15 cellular contexts compared by ENCODE assay signal in genomic region chr15:101210058-101210457, GRCh38. TPM values are rescaled to one million over a fixed set of nuclear protein-coding genes. Genes with fewer than 3 reads are reported as not detected.
DNase-seq lines count a peak whose midpoint lies in the region; ATAC-seq and TF ChIP-seq lines count a peak whose summit lies in the region.
"Had no signal": no experiment of that assay in that cellular context is flagged by ENCODE, and none has a peak within 500 bp of the region (broad histone marks: within the 10 kb centered on the region; RNA-seq: fewer than 3 reads in every experiment).

No MANE protein-coding gene starts in this region.

- H3K27me3 Mint-ChIP-seq in activated naive CD4-positive, alpha-beta T cell treated with anti-CD3 and anti-CD28 coated beads, Interleukin-2, amount 50 U/mL, for 24 hours, result no peaks in the 10 kb centered on the region
- H3K27me3 Mint-ChIP-seq in T-helper 17 cell, result no peaks in the 10 kb centered on the region

- no peak overlapping the region for H3K4me3 ChIP-seq in left lung
- no peak overlapping the region for H3K4me3 ChIP-seq in suprapubic skin
- H3K4me3 ChIP-seq: thoracic aorta had no signal

- ATAC-seq in activated naive CD4-positive, alpha-beta T cell treated with anti-CD3 and anti-CD28 coated beads, Interleukin-2, amount 50 U/mL, for 72 hours, result no peak
- ATAC-seq in T-helper 17 cell (no peak), left lung (no peak), HG02938 (IDR thresholded peaks at IDR 0.05; ENCODE audit: unreplicated experiment) (no peak), HG02759 (IDR thresholded peaks at IDR 0.05; ENCODE audit: unreplicated experiment) (no peak)

- H3K27ac ChIP-seq in left lung (peak overlapping the region; percentile 3 to 84), suprapubic skin (peak overlapping the region; percentile 20)

- no peaks in the 10 kb centered on the region for H3K36me3 ChIP-seq in left lung
- H3K36me3 ChIP-seq in suprapubic skin, result no peaks in the 10 kb centered on the region
- H3K36me3 ChIP-seq: thoracic aorta had no signal

- peak overlapping the region; percentile 61 for H3K27ac Mint-ChIP-seq in activated naive CD4-positive, alpha-beta T cell treated with anti-CD3 and anti-CD28 coated beads, Interleukin-2, amount 50 U/mL, for 24 hours
- H3K27ac Mint-ChIP-seq in activated naive CD4-positive, alpha-beta T cell treated with anti-CD3 and anti-CD28 coated beads, Interleukin-2, amount 50 U/mL, for 72 hours, result no peak overlapping the region
- peak overlapping the region; percentile 41 for H3K27ac Mint-ChIP-seq in T-helper 17 cell

- no peak for TF ChIP-seq CTCF in left lung (IDR thresholded peaks at IDR 0.05)
- no peak for TF ChIP-seq CTCF in suprapubic skin (IDR thresholded peaks at IDR 0.05)

- H3K4me1 Mint-ChIP-seq in activated naive CD4-positive, alpha-beta T cell treated with anti-CD3 and anti-CD28 coated beads, Interleukin-2, amount 50 U/mL, for 24 hours, result peaks cover 93% of the 10 kb centered on the region
- peaks cover 55% of the 10 kb centered on the region for H3K4me1 Mint-ChIP-seq in T-helper 17 cell

- DNase-seq in activated naive CD4-positive, alpha-beta T cell treated with anti-CD3 and anti-CD28 coated beads, Interleukin-2, amount 50 U/mL, for 72 hours (ENCODE audit: low spot score in 2 of 2), result no peak
- DNase-seq in T-helper 17 cell (no peak), left lung (no peak), suprapubic skin (ENCODE audit: low spot score in 2 of 2) (no peak), UCSD-AML1 (lab: John Stamatoyannopoulos, UW; ENCODE audit: unreplicated experiment) (no peak)
- DNase-seq: activated CD4-positive, CD25-positive, alpha-beta regulatory T cell; activated CD8-positive, alpha-beta memory T cell treated with anti-CD3 and anti-CD28 coated beads, Interleukin-2, amount 50 U/mL, for 4 hours; amniotic stem cell; islet precursor cell; NCI-H1694 treated with DMSO at 0.1 percent for 48 hours; NCI-H510A treated with DMSO at 0.1 percent for 48 hours had no signal

- H3K4me1 ChIP-seq in left lung, result peaks cover 17 to 92% of the 10 kb centered on the region in 2 donors
- H3K4me1 ChIP-seq in suprapubic skin, result peaks cover 91% of the 10 kb centered on the region

- H3K9me3 ChIP-seq in T-helper 17 cell (ENCODE audit: control insufficient read depth, low read length, poor library complexity, severe bottlenecking), result no peaks in the 10 kb centered on the region
- no peaks in the 10 kb centered on the region for H3K9me3 ChIP-seq in left lung
- no peaks in the 10 kb centered on the region for H3K9me3 ChIP-seq in suprapubic skin
- H3K9me3 ChIP-seq: thoracic aorta had no signal

- no peak for TF ChIP-seq POLR2A in suprapubic skin (IDR thresholded peaks at IDR 0.05)

- H3K36me3 Mint-ChIP-seq in activated naive CD4-positive, alpha-beta T cell treated with anti-CD3 and anti-CD28 coated beads, Interleukin-2, amount 50 U/mL, for 24 hours, result peaks cover 23% of the 10 kb centered on the region
- peaks cover 0 to 14% of the 10 kb centered on the region in 2 donors for H3K36me3 Mint-ChIP-seq in activated naive CD4-positive, alpha-beta T cell treated with anti-CD3 and anti-CD28 coated beads, Interleukin-2, amount 50 U/mL, for 72 hours
- H3K36me3 Mint-ChIP-seq in T-helper 17 cell (ENCODE audit: low read depth), result no peaks in the 10 kb centered on the region

- H3K9me3 Mint-ChIP-seq in activated naive CD4-positive, alpha-beta T cell treated with anti-CD3 and anti-CD28 coated beads, Interleukin-2, amount 50 U/mL, for 24 hours, result no peaks in the 10 kb centered on the region
- H3K9me3 Mint-ChIP-seq in activated naive CD4-positive, alpha-beta T cell treated with anti-CD3 and anti-CD28 coated beads, Interleukin-2, amount 50 U/mL, for 72 hours, result no peaks in the 10 kb centered on the region

- 34% methylated on average over 1 of the region's 1 CpG for WGBS in suprapubic skin

- H3K27me3 ChIP-seq in left lung (no peaks in the 10 kb centered on the region), suprapubic skin (no peaks in the 10 kb centered on the region)

- TF ChIP-seq EP300 in suprapubic skin (IDR thresholded peaks at IDR 0.05), result no peak

- intact Hi-C loops in left lung (cut with DNase I), result no loop called here

- no peak overlapping the region for H3K4me3 Mint-ChIP-seq in activated naive CD4-positive, alpha-beta T cell treated with anti-CD3 and anti-CD28 coated beads, Interleukin-2, amount 50 U/mL, for 24 hours
- H3K4me3 Mint-ChIP-seq in T-helper 17 cell, result no peak overlapping the region

RNA-seq across cellular contexts. Expression of gene CHSY1, which starts 41.8 kb away (rescaled TPM):
- 10 to 100 TPM; 45.5 to 54.1 TPM for total RNA-seq in activated naive CD4-positive, alpha-beta T cell treated with anti-CD3 and anti-CD28 coated beads, Interleukin-2, amount 50 U/mL, for 72 hours
- total RNA-seq in T-helper 17 cell (10 to 100 TPM; 10.5 to 12.9 TPM), left lung (10 to 100 TPM; 33.3 to 34.6 TPM), suprapubic skin (10 to 100 TPM; 29.7 to 39.6 (median 30.5) TPM)

Comparison
In these comparisons a context has a peak if more than half of its experiments do, and no peak if none do; other contexts are left out.
1. H3K27ac Mint-ChIP-seq: peak in activated naive CD4-positive, alpha-beta T cell treated with anti-CD3 and anti-CD28 coated beads, Interleukin-2, amount 50 U/mL, for 24 hours (single experiment) and T-helper 17 cell (single experiment); none in activated naive CD4-positive, alpha-beta T cell treated with anti-CD3 and anti-CD28 coated beads, Interleukin-2, amount 50 U/mL, for 72 hours (0 of 2).